In genomic region chr20:11912013-11912663, GRCh38 we compare ENCODE assay signal across 9 cellular contexts. TPM values are rescaled to one million over a fixed set of nuclear protein-coding genes. Genes with fewer than 3 reads are reported as not detected.
DNase-seq lines count a peak whose midpoint lies in the region; ATAC-seq, FAIRE-seq and TF ChIP-seq lines count a peak whose summit lies in the region.
"Had no signal": no experiment of that assay in that cellular context is flagged by ENCODE, and none has a peak within 500 bp of the region (broad histone marks: within the 10 kb centered on the region; RNA-seq: fewer than 3 reads in every experiment).

No MANE protein-coding gene starts in this region.

- no peak for TF ChIP-seq POLR2A in GM12891 (IDR thresholded peaks at IDR 0.05; ENCODE audit: low read depth, low read length)

- H3K4me3 Mint-ChIP-seq in nephron = no peak overlapping the region
- H3K4me3 Mint-ChIP-seq in activated T-helper 17 cell treated with anti-CD3 and anti-CD28 coated beads, Interleukin-2, amount 50 U/mL, for 72 hours = no peak overlapping the region

- ATAC-seq in activated T-helper 17 cell treated with anti-CD3 and anti-CD28 coated beads, Interleukin-2, amount 50 U/mL, for 72 hours (replicated peaks) = no peak

- no peak for FAIRE-seq in GM12891 (lab: Jason Lieb, UNC)
- FAIRE-seq: A204.1 had no signal

- H3K4me3 ChIP-seq in LNCaP clone FGC (ENCODE audit: low read depth, low read length) = no peak overlapping the region
- no peak overlapping the region for H3K4me3 ChIP-seq in cardiac fibroblast (replicated peaks in 1 of 2; ENCODE audit: low read depth in 2 of 2, low read length in 2 of 2)

- peaks cover 28% of the 10 kb centered on the region for H3K4me1 Mint-ChIP-seq in nephron
- no peaks in the 10 kb centered on the region for H3K4me1 Mint-ChIP-seq in activated T-helper 17 cell treated with anti-CD3 and anti-CD28 coated beads, Interleukin-2, amount 50 U/mL, for 72 hours

- no peak overlapping the region for H3K27ac Mint-ChIP-seq in nephron
- H3K27ac Mint-ChIP-seq in activated T-helper 17 cell treated with anti-CD3 and anti-CD28 coated beads, Interleukin-2, amount 50 U/mL, for 72 hours = no peak overlapping the region

- TF ChIP-seq CTCF in LNCaP clone FGC (IDR thresholded peaks at IDR 0.05; ENCODE audit: control insufficient read depth, extremely low read depth, insufficient read depth) (peak; percentile 44), cardiac fibroblast (IDR thresholded peaks at IDR 0.05; ENCODE audit: low read depth, low read length) (peak; percentile 58), nephron (IDR thresholded peaks at IDR 0.05; ENCODE audit: unreplicated experiment in 3 of 3) (peak; percentile 19 to 41 (median 21))

- H3K27me3 Mint-ChIP-seq in nephron (ENCODE audit: low read depth) = no peaks in the 10 kb centered on the region
- no peaks in the 10 kb centered on the region for H3K27me3 Mint-ChIP-seq in activated T-helper 17 cell treated with anti-CD3 and anti-CD28 coated beads, Interleukin-2, amount 50 U/mL, for 72 hours

- H3K9me3 Mint-ChIP-seq in nephron = no peaks in the 10 kb centered on the region
- H3K9me3 Mint-ChIP-seq in activated T-helper 17 cell treated with anti-CD3 and anti-CD28 coated beads, Interleukin-2, amount 50 U/mL, for 72 hours = peaks cover 7% of the 10 kb centered on the region

- peak; percentile 15 for DNase-seq in NCI-H1092 treated with DMSO at 0.1 percent for 48 hours (lab: John Stamatoyannopoulos, UW)
- no peak for DNase-seq in NCI-H1092 (lab: John Stamatoyannopoulos, UW)
- DNase-seq in LNCaP clone FGC (ENCODE audit: low read depth) = no peak
- peak; percentile 30 to 37 for DNase-seq in cardiac fibroblast (ENCODE audit: low read depth in 2 of 2)
- DNase-seq in glomerular visceral epithelial cell (ENCODE audit: extremely low spot score) = no peak
- no peak for DNase-seq in GM12891 (ENCODE audit: insufficient read length, low spot score)

- peaks cover 5% of the 10 kb centered on the region for H3K36me3 Mint-ChIP-seq in nephron (ENCODE audit: low read depth)
- H3K36me3 Mint-ChIP-seq in activated T-helper 17 cell treated with anti-CD3 and anti-CD28 coated beads, Interleukin-2, amount 50 U/mL, for 72 hours (ENCODE audit: low read depth) = no peaks in the 10 kb centered on the region

TF ChIP-seq in GM12891, 5 proteins besides CTCF, POLR2A, EP300 and RAD21:
- TF ChIP-seq POLR2AphosphoS5 (IDR thresholded peaks at IDR 0.05; ENCODE audit: low read depth, low read length) (no peak), SPI1 (IDR thresholded peaks at IDR 0.05; ENCODE audit: low read depth, low read length) (no peak), POU2F2 (IDR thresholded peaks at IDR 0.05; ENCODE audit: low read depth, low read length) (no peak), PAX5 (IDR thresholded peaks at IDR 0.05; ENCODE audit: insufficient read depth, low read length, severe bottlenecking) (no peak), TAF1 (IDR thresholded peaks at IDR 0.05; ENCODE audit: low read depth, low read length) (no peak)

RNA-seq across cellular contexts. Expression of gene BTBD3, which starts 5.6 kb away (rescaled TPM):
- 1.3 TPM for polyA plus RNA-seq in GM12891 (2012; ENCODE audit: low read depth, missing spikeins)
- total RNA-seq in activated T-helper 17 cell treated with anti-CD3 and anti-CD28 coated beads, Interleukin-2, amount 50 U/mL, for 72 hours = 1 to 10 TPM; 1.2 to 2.1 TPM

Comparison
In these comparisons a context has a peak if more than half of its experiments do, and no peak if none do; other contexts are left out.
1. DNase-seq: peak in NCI-H1092 treated with DMSO at 0.1 percent for 48 hours (single experiment) and cardiac fibroblast (2 of 2); none in NCI-H1092 (single experiment), LNCaP clone FGC (single experiment), glomerular visceral epithelial cell (single experiment) and GM12891 (single experiment).
2. Peak in every context shown above with its lines, with median percentiles within 50 percentile points of each other: CTCF ChIP-seq.